Comparison of ENCODE assay signal across 24 cellular contexts in the genomic region with DNA sequence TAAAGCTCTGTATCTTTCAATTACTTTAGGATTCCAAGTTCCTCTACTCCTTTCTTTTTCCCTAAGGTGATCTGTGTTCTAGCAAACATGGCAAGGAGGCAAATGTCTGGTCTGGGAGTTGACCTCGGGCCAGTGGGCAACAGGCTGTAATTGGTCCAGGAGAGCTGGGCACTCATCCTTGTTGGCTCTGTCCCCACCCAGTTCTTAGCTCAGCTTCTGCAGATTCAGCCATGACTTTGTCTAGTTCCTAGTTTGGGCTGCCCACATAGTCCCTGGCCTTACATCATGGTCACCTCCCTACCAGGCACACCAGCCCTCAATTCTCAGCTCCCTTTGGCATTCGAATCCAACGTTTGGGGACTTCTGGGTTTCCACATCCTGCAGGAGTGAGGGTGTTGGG.
"Had no signal": no experiment of that assay in that cellular context is flagged by ENCODE, and none has a peak within 500 bp of the region (broad histone marks: within the 10 kb centered on the region; RNA-seq: fewer than 3 reads in every experiment).

No MANE protein-coding gene starts in this region.

- H3K27ac ChIP-seq: KMS-11, RWPE1, SJCRH30 had no signal

- H3K4me1 ChIP-seq: SJCRH30 had no signal

- H3K4me2 ChIP-seq: KMS-11 had no signal

- H3K36me3 Mint-ChIP-seq: IgD-negative memory B cell had no signal

- H3K4me3 ChIP-seq: K562, SJCRH30 had no signal

- H3K9ac ChIP-seq: KMS-11 had no signal

- H3K27ac Mint-ChIP-seq: IgD-negative memory B cell had no signal

- ATAC-seq: HepG2, K562, Panc1, PC-3, SK-N-SH treated with all-trans-retinoic acid at 6 μM for 48 hours had no signal

- H3K27me3 ChIP-seq: SJCRH30 had no signal

- H3K9me3 ChIP-seq: SJCRH30 had no signal

- H3K4me3 Mint-ChIP-seq: IgD-negative memory B cell had no signal

- H3K36me3 ChIP-seq: SJCRH30 had no signal

- DNase-seq: Kasumi-1, MM.1S, NCI-H1092 treated with DMSO at 0.1 percent for 48 hours, NCI-H1436, NCI-H187, NCI-H2029, NCI-H2081 treated with DMSO at 0.1 percent for 48 hours, NCI-H2171, NCI-H226, NCI-H446, NCI-H510A, NCI-H524 treated with DMSO at 0.1 percent for 48 hours, NCI-H69, NCI-H774, PC-3, SHP77, SJCRH30 had no signal
